9 cellular contexts compared by ENCODE assay signal in the genomic region with DNA sequence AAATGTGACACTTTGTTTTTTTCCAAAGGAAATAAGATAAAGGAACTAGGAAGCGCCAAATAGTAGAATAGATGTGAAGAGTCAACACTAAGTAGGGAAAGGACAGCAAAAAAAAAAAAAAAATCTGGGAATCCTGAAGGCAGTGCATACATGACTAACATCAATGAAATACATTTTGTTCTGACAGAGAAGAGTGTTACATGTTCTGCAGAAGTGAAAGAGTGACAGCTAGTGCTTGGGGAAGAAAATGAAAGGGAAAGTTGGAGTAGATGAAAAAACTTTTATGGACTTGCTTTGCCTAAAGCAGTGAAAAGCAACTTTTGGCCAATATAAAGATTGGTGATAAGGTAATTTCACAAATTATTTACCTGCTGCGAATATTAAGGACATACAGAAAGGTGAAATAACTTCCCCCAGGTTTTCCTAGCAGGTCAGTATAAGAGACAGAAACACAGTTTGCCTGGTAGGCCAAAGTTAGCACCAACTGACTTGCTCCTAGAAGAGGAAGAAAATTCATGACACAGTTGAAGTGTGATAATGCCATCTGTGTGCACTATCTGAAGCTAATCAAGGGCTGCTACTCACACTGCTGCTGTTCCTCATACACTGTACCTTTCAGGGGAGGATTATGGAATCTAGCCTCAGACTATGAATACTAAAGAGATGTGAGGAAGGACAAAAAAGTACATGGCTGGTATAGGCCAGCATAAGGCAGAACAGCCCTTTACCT.
DNase-seq lines count a peak whose midpoint lies in the region; ATAC-seq lines count a peak whose summit lies in the region.
"Had no signal": no experiment of that assay in that cellular context is flagged by ENCODE, and none has a peak within 500 bp of the region (broad histone marks: within the 10 kb centered on the region; RNA-seq: fewer than 3 reads in every experiment).

No MANE protein-coding gene starts in this region.

- no peak overlapping the region for H3K4me3 Mint-ChIP-seq in activated naive CD4-positive, alpha-beta T cell treated with anti-CD3 and anti-CD28 coated beads, Interleukin-2, amount 50 U/mL, for 24 hours

- DNase-seq in activated naive CD4-positive, alpha-beta T cell treated with Interleukin-2 at 50 U/mL for 16 hours: no peak
- peak; percentile 6 for DNase-seq in stromal cell of bone marrow (ENCODE audit: low read depth)
- DNase-seq in SHP77 treated with DMSO at 0.1 percent for 48 hours (lab: John Stamatoyannopoulos, UW): no peak
- no peak for DNase-seq in activated CD4-positive, alpha-beta T cell treated with anti-CD3 and anti-CD28 coated beads for 4 hours

- peak overlapping the region; percentile 2 for H3K4me3 ChIP-seq in endocrine pancreas (ENCODE audit: control insufficient read depth, insufficient read depth, low read length)
- H3K4me3 ChIP-seq: BLaER1 treated with 17β-estradiol and CSF1 and Interleukin-3, amounts not matched to agents 10 nM and 100 nM had no signal

- H3K27ac Mint-ChIP-seq in activated naive CD4-positive, alpha-beta T cell treated with anti-CD3 and anti-CD28 coated beads, Interleukin-2, amount 50 U/mL, for 24 hours: peak overlapping the region; percentile 36

- H3K36me3 ChIP-seq in endocrine pancreas (ENCODE audit: control insufficient read depth, insufficient read depth, low read length): peaks cover 3% of the 10 kb centered on the region

- no peaks in the 10 kb centered on the region for H3K9me3 ChIP-seq in endocrine pancreas (ENCODE audit: control insufficient read depth, low read length)

- H3K4me1 Mint-ChIP-seq in activated naive CD4-positive, alpha-beta T cell treated with anti-CD3 and anti-CD28 coated beads, Interleukin-2, amount 50 U/mL, for 24 hours: peaks cover 54% of the 10 kb centered on the region

- no peak overlapping the region for H3K9ac ChIP-seq in endocrine pancreas (ENCODE audit: control insufficient read depth, insufficient read depth, low read length)
- H3K9ac ChIP-seq: BLaER1 treated with 17β-estradiol and CSF1 and Interleukin-3, amounts not matched to agents 10 nM and 100 nM had no signal

- peaks cover 11% of the 10 kb centered on the region for H3K4me1 ChIP-seq in endocrine pancreas (ENCODE audit: control insufficient read depth, insufficient read depth, low read length)

- H3K27me3 ChIP-seq in endocrine pancreas (ENCODE audit: control insufficient read depth, insufficient read depth, low read length): no peaks in the 10 kb centered on the region
- H3K27me3 ChIP-seq: BLaER1 treated with 17β-estradiol and CSF1 and Interleukin-3, amounts not matched to agents 10 nM and 100 nM had no signal

- H3K9me3 Mint-ChIP-seq in activated naive CD4-positive, alpha-beta T cell treated with anti-CD3 and anti-CD28 coated beads, Interleukin-2, amount 50 U/mL, for 24 hours: no peaks in the 10 kb centered on the region

- H3K27me3 Mint-ChIP-seq in activated naive CD4-positive, alpha-beta T cell treated with anti-CD3 and anti-CD28 coated beads, Interleukin-2, amount 50 U/mL, for 24 hours: no peaks in the 10 kb centered on the region

- peak; percentile 56 for ATAC-seq in HG03565 (IDR thresholded peaks at IDR 0.05; ENCODE audit: unreplicated experiment)
- no peak for ATAC-seq in GM19397 (IDR thresholded peaks at IDR 0.05; ENCODE audit: unreplicated experiment)

- H3K36me3 Mint-ChIP-seq in activated naive CD4-positive, alpha-beta T cell treated with anti-CD3 and anti-CD28 coated beads, Interleukin-2, amount 50 U/mL, for 24 hours: peaks cover 34% of the 10 kb centered on the region
